1 cellular context compared by ENCODE assay signal in the genomic region with DNA sequence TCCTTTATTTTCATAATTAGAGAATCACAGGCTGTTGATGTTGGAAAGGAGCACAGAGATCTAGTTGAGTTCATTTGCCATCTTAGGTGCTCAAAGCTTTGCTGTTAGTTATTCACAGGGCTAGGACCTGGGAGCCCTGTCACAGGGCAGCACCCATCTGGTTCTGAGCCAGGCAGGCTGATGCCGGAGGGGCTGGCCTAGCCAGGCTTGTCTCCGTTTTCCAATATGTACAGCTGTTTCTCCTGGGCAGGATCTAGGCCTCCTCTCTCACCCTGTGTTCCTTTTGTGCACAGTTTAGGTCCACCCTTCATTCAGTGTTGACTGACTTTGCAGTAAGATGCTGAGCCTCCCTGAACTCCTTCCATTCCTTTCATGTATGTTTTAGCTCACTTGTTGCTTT.
TF ChIP-seq lines count a peak whose summit lies in the region.

No MANE protein-coding gene starts in this region.

TF ChIP-seq in H1, 55 proteins besides CTCF, POLR2A, EP300 and RAD21:
- TF ChIP-seq SP4 (IDR thresholded peaks at IDR 0.05; ENCODE audit: low read length) (no peak), FOSL1 (IDR thresholded peaks at IDR 0.05; ENCODE audit: insufficient read depth, low read depth, low read length) (no peak), CHD2 (IDR thresholded peaks at IDR 0.05; ENCODE audit: low read length) (no peak), ASH2L (IDR thresholded peaks at IDR 0.05; ENCODE audit: low read length) (no peak), SUZ12 (IDR thresholded peaks at IDR 0.05; ENCODE audit: low read length) (no peak), HDAC2 (IDR thresholded peaks at IDR 0.05; ENCODE audit: borderline replicate concordance in 1 of 2, low read depth in 2 of 2, low read length in 2 of 2) (no peak), SIRT6 (IDR thresholded peaks at IDR 0.05; ENCODE audit: low read length) (no peak), GTF2F1 (IDR thresholded peaks at IDR 0.05; ENCODE audit: borderline replicate concordance, low read depth, low read length) (no peak), MAFK (IDR thresholded peaks at IDR 0.05; ENCODE audit: low read depth, low read length) (no peak), TEAD4 (IDR thresholded peaks at IDR 0.05; ENCODE audit: low read depth, low read length) (no peak), SP2 (IDR thresholded peaks at IDR 0.05; ENCODE audit: low read length) (no peak), BACH1 (IDR thresholded peaks at IDR 0.05; ENCODE audit: low read length) (no peak), EZH2 (IDR thresholded peaks at IDR 0.05; ENCODE audit: low read depth, low read length, severe bottlenecking) (no peak), PHF8 (conservative IDR thresholded peaks at IDR 0.05; ENCODE audit: low read depth, low read length) (no peak), KDM5A (IDR thresholded peaks at IDR 0.05; ENCODE audit: low read length) (no peak), SIX5 (IDR thresholded peaks at IDR 0.05; ENCODE audit: low read depth, low read length) (no peak), RNF2 (IDR thresholded peaks at IDR 0.05; ENCODE audit: borderline replicate concordance, low read depth, low read length, missing control alignments, poor library complexity, severe bottlenecking) (no peak), TBP (IDR thresholded peaks at IDR 0.05; ENCODE audit: low read depth, low read length) (no peak)
- TF ChIP-seq, protein P1, sequence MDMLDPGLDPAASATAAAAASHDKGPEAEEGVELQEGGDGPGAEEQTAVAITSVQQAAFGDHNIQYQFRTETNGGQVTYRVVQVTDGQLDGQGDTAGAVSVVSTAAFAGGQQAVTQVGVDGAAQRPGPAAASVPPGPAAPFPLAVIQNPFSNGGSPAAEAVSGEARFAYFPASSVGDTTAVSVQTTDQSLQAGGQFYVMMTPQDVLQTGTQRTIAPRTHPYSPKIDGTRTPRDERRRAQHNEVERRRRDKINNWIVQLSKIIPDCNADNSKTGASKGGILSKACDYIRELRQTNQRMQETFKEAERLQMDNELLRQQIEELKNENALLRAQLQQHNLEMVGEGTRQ (IDR thresholded peaks at IDR 0.05; ENCODE audit: low read length): no peak
